ENCODE assay signal across 26 cellular contexts in the genomic region with DNA sequence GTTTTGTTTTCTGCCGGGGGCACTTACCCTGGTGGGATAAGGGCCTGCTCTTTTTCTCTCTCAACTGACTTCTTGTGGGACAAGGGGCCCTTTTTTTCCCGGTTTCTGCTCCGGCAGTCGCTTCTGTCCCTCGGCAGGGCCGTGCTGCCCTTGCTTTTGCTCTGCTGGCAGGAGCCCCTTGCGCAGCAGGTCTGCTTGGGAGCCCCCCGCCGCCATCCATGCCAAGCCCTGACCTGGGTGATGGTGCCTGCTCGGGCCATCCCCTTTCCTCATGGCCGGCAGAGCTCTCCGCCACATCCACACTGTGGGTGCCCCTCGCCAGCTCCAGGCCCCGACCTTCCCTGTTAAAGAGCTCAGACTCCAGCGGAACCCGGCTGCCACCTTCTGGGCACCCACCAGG.
"Had no signal": no experiment of that assay in that cellular context is flagged by ENCODE, and none has a peak within 500 bp of the region (broad histone marks: within the 10 kb centered on the region; RNA-seq: fewer than 3 reads in every experiment).

No MANE protein-coding gene starts in this region.

- H3K4me1 Mint-ChIP-seq: stimulated activated naive B cell treated with anti-CD40 and anti-IgM and Interleukin-4, amounts not matched to agents 10 μg/mL and 1 μg/mL and 100 μg/mL, for 72 hours had no signal

- H3K27ac ChIP-seq: hepatocyte, neural progenitor cell, neutrophil, parathyroid adenoma, right atrium auricular region, right lobe of liver, tibial nerve, vagina had no signal

- H3K36me3 Mint-ChIP-seq: naive thymus-derived CD4-positive, alpha-beta T cell; neural progenitor cell; stimulated activated naive B cell treated with anti-CD40 and anti-IgM and Interleukin-4, amounts not matched to agents 10 μg/mL and 1 μg/mL and 100 μg/mL, for 72 hours; type B pancreatic cell had no signal

- H3K9me3 Mint-ChIP-seq: naive thymus-derived CD4-positive, alpha-beta T cell; nephron progenitor cell; neural progenitor cell; stimulated activated naive B cell treated with anti-CD40 and anti-IgM and Interleukin-4, amounts not matched to agents 10 μg/mL and 1 μg/mL and 100 μg/mL, for 72 hours; stimulated activated naive CD8-positive, alpha-beta T cell treated with anti-CD3 and anti-CD28 coated beads, Interleukin-15, Interleukin-2, amounts not matched to agents 100 ng/mL and 50 ng/mL, for 24 hours; type B pancreatic cell had no signal

- H3K9me3 ChIP-seq: heart right ventricle, left ventricle myocardium inferior, mucosa of descending colon, neutrophil, right atrium auricular region, right lobe of liver, tibial nerve, vagina had no signal

- H3K9ac ChIP-seq: neural progenitor cell, parathyroid adenoma had no signal

- H3K4me3 Mint-ChIP-seq: naive thymus-derived CD4-positive, alpha-beta T cell; nephron progenitor cell; neural progenitor cell; stimulated activated naive B cell treated with anti-CD40 and anti-IgM and Interleukin-4, amounts not matched to agents 10 μg/mL and 1 μg/mL and 100 μg/mL, for 72 hours; stimulated activated naive CD8-positive, alpha-beta T cell treated with anti-CD3 and anti-CD28 coated beads, Interleukin-15, Interleukin-2, amounts not matched to agents 100 ng/mL and 50 ng/mL, for 24 hours; type B pancreatic cell had no signal

- H3K36me3 ChIP-seq: heart right ventricle, left ventricle myocardium inferior, neural progenitor cell, neutrophil, right atrium auricular region, right lobe of liver, tibial nerve, vagina had no signal

- H3K4me2 ChIP-seq: hepatocyte, neural progenitor cell, smooth muscle cell had no signal

- H3K27ac Mint-ChIP-seq: naive thymus-derived CD4-positive, alpha-beta T cell; nephron progenitor cell; neural progenitor cell; stimulated activated naive B cell treated with anti-CD40 and anti-IgM and Interleukin-4, amounts not matched to agents 10 μg/mL and 1 μg/mL and 100 μg/mL, for 72 hours; stimulated activated naive CD8-positive, alpha-beta T cell treated with anti-CD3 and anti-CD28 coated beads, Interleukin-15, Interleukin-2, amounts not matched to agents 100 ng/mL and 50 ng/mL, for 24 hours; type B pancreatic cell had no signal

- H3K4me3 ChIP-seq: heart right ventricle, hepatocyte, left ventricle myocardium inferior, lung, mucosa of descending colon, neural progenitor cell, right atrium auricular region, right lobe of liver, smooth muscle cell, tibial nerve, vagina had no signal

- H2AFZ ChIP-seq: hepatocyte, neural progenitor cell, parathyroid adenoma had no signal

- ATAC-seq: heart right ventricle; mucosa of descending colon; naive thymus-derived CD4-positive, alpha-beta T cell; right lobe of liver; stimulated activated naive B cell treated with anti-CD40 and anti-IgM and Interleukin-4, amounts not matched to agents 10 μg/mL and 1 μg/mL and 100 μg/mL, for 72 hours had no signal

- H3K4me1 ChIP-seq: neural progenitor cell, parathyroid adenoma had no signal

- DNase-seq: heart right ventricle; islet precursor cell; left ventricle myocardium inferior; midbrain; mucosa of descending colon; naive thymus-derived CD4-positive, alpha-beta T cell; nephron progenitor cell; occipital lobe; right lobe of liver; stimulated activated CD4-positive, alpha-beta T cell treated with anti-CD3 and anti-CD28 coated beads, Interleukin-12 subunit alpha, Interleukin-12 subunit beta, amount 100 ng/mL, for 4 hours; stimulated activated CD4-positive, alpha-beta T cell treated with anti-CD3 and anti-CD28 coated beads, Interleukin-15, amount 100 ng/mL, for 24 hours; stimulated activated CD4-positive, alpha-beta T cell treated with anti-CD3 and anti-CD28 coated beads, Interleukin-2, amount 100 ng/mL, for 24 hours; stimulated activated CD4-positive, alpha-beta T cell treated with anti-CD3 and anti-CD28 coated beads, Interleukin-4, amount 100 ng/mL, for 1 hour; stimulated activated naive B cell treated with anti-CD40 and anti-IgM and Interleukin-4, amounts not matched to agents 10 μg/mL and 1 μg/mL and 100 μg/mL, for 72 hours; substantia nigra had no signal

- H3K27me3 ChIP-seq: right atrium auricular region, right lobe of liver, tibial nerve, vagina had no signal
